ENCODE assay signal across 9 cellular contexts in genomic region chr12:101838628-101839323, GRCh38. TPM values are rescaled to one million over a fixed set of nuclear protein-coding genes. Genes with fewer than 3 reads are reported as not detected.
DNase-seq lines count a peak whose midpoint lies in the region; ATAC-seq, FAIRE-seq and TF ChIP-seq lines count a peak whose summit lies in the region.
"Had no signal": no experiment of that assay in that cellular context is flagged by ENCODE, and none has a peak within 500 bp of the region (broad histone marks: within the 10 kb centered on the region; RNA-seq: fewer than 3 reads in every experiment).

No MANE protein-coding gene starts in this region.

- no peak for ATAC-seq in HG03521 (IDR thresholded peaks at IDR 0.05; ENCODE audit: unreplicated experiment)

- peak overlapping the region; percentile 23 for H2BK12ac ChIP-seq in H9 (ENCODE audit: insufficient read length, low read depth, low read length)

- no peak overlapping the region for H2BK20ac ChIP-seq in H9 (ENCODE audit: low read depth, low read length, poor library complexity, severe bottlenecking)

- H3K9me3 ChIP-seq in H9 (ENCODE audit: control insufficient read depth, low read depth, low read length) (no peaks in the 10 kb centered on the region), Peyer's patch (no peaks in the 10 kb centered on the region), small intestine (ENCODE audit: control insufficient read depth, low read depth) (no peaks in the 10 kb centered on the region)

- POLR2A ChIA-PET in activated CD4-positive, alpha-beta T cell treated with anti-CD3 and anti-CD28 coated beads, Interleukin-2, amount 10 ng/mL, durations not matched to agents 7 days and 5 days (lab: Charles Lee) = no interaction called here
- POLR2A ChIA-PET in MCF 10A (lab: Yijun Ruan, JAX) = interaction anchor here (0.9 to 1.0 kb wide), 2 partner anchors 47 to 431 kb away, joined by 3 to 4 read pairs; no protein-coding TSS in a partner anchor

- peak overlapping the region; percentile 20 for H3K4me3 Mint-ChIP-seq in activated CD4-positive, alpha-beta T cell treated with anti-CD3 and anti-CD28 coated beads, Interleukin-2, amount 10 ng/mL, durations not matched to agents 7 days and 5 days
- H3K4me3 Mint-ChIP-seq in H9 (no peak overlapping the region), MCF 10A (ENCODE audit: unreplicated experiment) (no peak overlapping the region)

- no peak overlapping the region for H3K14ac ChIP-seq in H9 (ENCODE audit: insufficient read depth, low read length)

- peaks cover 15% of the 10 kb centered on the region for H3K4me1 Mint-ChIP-seq in activated CD4-positive, alpha-beta T cell treated with anti-CD3 and anti-CD28 coated beads, Interleukin-2, amount 10 ng/mL, durations not matched to agents 7 days and 5 days
- H3K4me1 Mint-ChIP-seq in H9 (0 out of 4 replicates have a peak, but pooled peaks cover 0 to 2% of the 10 kb centered on the region in 2 experiments), MCF 10A (ENCODE audit: insufficient read depth, unreplicated experiment) (no peaks in the 10 kb centered on the region)

- no peak overlapping the region for H3K4me2 ChIP-seq in H9 (ENCODE audit: insufficient read depth, insufficient read length, low read length)

- peaks cover 4% of the 10 kb centered on the region for H3K27me3 Mint-ChIP-seq in activated CD4-positive, alpha-beta T cell treated with anti-CD3 and anti-CD28 coated beads, Interleukin-2, amount 10 ng/mL, durations not matched to agents 7 days and 5 days
- H3K27me3 Mint-ChIP-seq in H9 (ENCODE audit: low read depth) (no peaks in the 10 kb centered on the region), MCF 10A (ENCODE audit: insufficient read depth, unreplicated experiment) (no peaks in the 10 kb centered on the region)

- FAIRE-seq in small intestine (lab: Jason Lieb, UNC) = no peak

- H2BK5ac ChIP-seq in H9 (ENCODE audit: insufficient read length, low read length) = no peak overlapping the region

- no peaks in the 10 kb centered on the region for H4K20me1 ChIP-seq in H9 (ENCODE audit: control insufficient read depth, insufficient read depth, insufficient read length)

- H4K5ac ChIP-seq in H9 (ENCODE audit: insufficient read length, low read depth, low read length) = peak overlapping the region; percentile 33

- no peak overlapping the region for H3K56ac ChIP-seq in H9 (ENCODE audit: insufficient read length, low read depth, low read length)

- no peaks in the 10 kb centered on the region for H3K4me1 ChIP-seq in H9 (ENCODE audit: insufficient read depth, low read length)
- peaks cover 0 to 7% (median 2%) of the 10 kb centered on the region in 4 donors for H3K4me1 ChIP-seq in Peyer's patch
- H3K4me1 ChIP-seq in small intestine (ENCODE audit: control insufficient read depth in 2 of 2, insufficient read depth in 1 of 2, low read depth in 1 of 2, low read length in 1 of 2) = no peaks in the 10 kb centered on the region

- WGBS in H9 (ENCODE audit: extremely low coverage, insufficient read length, low lambda C conversion rate) = no CpG with 5 or more reads among the region's 3 CpGs
- WGBS in small intestine, 3 donors = 76 to 89% (median 84%) methylated on average over 2 to 3 of the region's 3 CpGs

- peak overlapping the region; percentile 51 for H3K27ac Mint-ChIP-seq in activated CD4-positive, alpha-beta T cell treated with anti-CD3 and anti-CD28 coated beads, Interleukin-2, amount 10 ng/mL, durations not matched to agents 7 days and 5 days
- H3K27ac Mint-ChIP-seq in H9 = no peak overlapping the region; a peak in 1 of 7 replicates
- H3K27ac Mint-ChIP-seq in MCF 10A (ENCODE audit: low read depth, unreplicated experiment) = no peak overlapping the region

- H4K8ac ChIP-seq in H9 (replicated peaks; ENCODE audit: insufficient read length, low read depth, low read length) = no peak overlapping the region

- no peak overlapping the region for H3K23ac ChIP-seq in H9 (ENCODE audit: insufficient read length, low read depth, low read length)

- H2BK15ac ChIP-seq in H9 (ENCODE audit: low read depth, low read length) = no peak overlapping the region

- H3K36me3 ChIP-seq in Peyer's patch (no peaks in the 10 kb centered on the region), small intestine (ENCODE audit: control insufficient read depth in 2 of 2, insufficient read depth in 2 of 2, low read length in 2 of 2) (no peaks in the 10 kb centered on the region)

- H3K9ac ChIP-seq in H9 (ENCODE audit: extremely low read depth, insufficient read length, low read length) = no peak overlapping the region

- no peak overlapping the region for H2AFZ ChIP-seq in H9 (ENCODE audit: low read length)

- TF ChIP-seq CTCF in H9 (conservative IDR thresholded peaks at IDR 0.05) (no peak), Peyer's patch (IDR thresholded peaks at IDR 0.05) (no peak), MCF 10A (IDR thresholded peaks at IDR 0.05; ENCODE audit: unreplicated experiment) (no peak)

- no peak overlapping the region for H3K18ac ChIP-seq in H9 (ENCODE audit: insufficient read length, low read depth, low read length)

- H3K27ac ChIP-seq in H9 (ENCODE audit: insufficient read length, low read depth, low read length) (no peak overlapping the region), Peyer's patch (peak overlapping the region in 2 of 4 donors; percentile 67 to 78), small intestine (ENCODE audit: low read depth in 1 of 2, low read length in 1 of 2) (no peak overlapping the region)

- no peak overlapping the region for H3T11ph ChIP-seq in H9 (ENCODE audit: low read length)

- H3K4ac ChIP-seq in H9 (ENCODE audit: low read depth, low read length) = no peak overlapping the region

- H3K36me3 Mint-ChIP-seq in activated CD4-positive, alpha-beta T cell treated with anti-CD3 and anti-CD28 coated beads, Interleukin-2, amount 10 ng/mL, durations not matched to agents 7 days and 5 days (ENCODE audit: low read depth) = no peaks in the 10 kb centered on the region
- H3K36me3 Mint-ChIP-seq in H9 (ENCODE audit: insufficient read depth in 1 of 3, low read depth in 3 of 3) (no peaks in the 10 kb centered on the region), MCF 10A (ENCODE audit: insufficient read depth, unreplicated experiment) (no peaks in the 10 kb centered on the region)

- no peak overlapping the region for H3K4me3 ChIP-seq in Peyer's patch
- no peak overlapping the region for H3K4me3 ChIP-seq in small intestine (ENCODE audit: low read depth in 1 of 2, low read length in 2 of 2)

- no TSS peak for BruUV-seq in MCF 10A (replicated peaks; lab: Mats Ljungman, UMichigan)

- H4K91ac ChIP-seq in H9 (ENCODE audit: insufficient read length, low read depth, low read length) = no peak overlapping the region

- no peaks in the 10 kb centered on the region for H3K79me1 ChIP-seq in H9 (ENCODE audit: insufficient read depth, low read depth, low read length, poor library complexity, severe bottlenecking)

- H3K23me2 ChIP-seq in H9 (ENCODE audit: insufficient read length, low read depth, low read length, poor library complexity, severe bottlenecking) = no peaks in the 10 kb centered on the region

- DNase-seq in activated CD4-positive, alpha-beta T cell treated with anti-CD3 and anti-CD28 coated beads, Interleukin-2, amount 10 ng/mL, durations not matched to agents 7 days and 5 days = peak; percentile 16
- no peak for DNase-seq in activated CD4-positive, alpha-beta T cell treated with anti-CD3 and anti-CD28 coated beads, Interleukin-2, amount 50 U/mL, for 1 hour
- DNase-seq in H9 (no peak), Peyer's patch (peak in 2 of 3 donors; percentile 84 to 88), small intestine (peak; percentile 12), MCF 10A (ENCODE audit: unreplicated experiment) (no peak)
- no peak for DNase-seq in NK-92 treated with Interleukin-12 subunit alpha and Interleukin-12 subunit beta, amount 100 ng/mL, for 24 hours (lab: John Stamatoyannopoulos, UW)
- DNase-seq: ACHN had no signal

- H3K9me3 Mint-ChIP-seq in activated CD4-positive, alpha-beta T cell treated with anti-CD3 and anti-CD28 coated beads, Interleukin-2, amount 10 ng/mL, durations not matched to agents 7 days and 5 days = no peaks in the 10 kb centered on the region
- H3K9me3 Mint-ChIP-seq in H9 = peaks cover 0 to 2% of the 10 kb centered on the region in 2 experiments; a peak in 1 of 5 replicates
- no peaks in the 10 kb centered on the region for H3K9me3 Mint-ChIP-seq in MCF 10A (ENCODE audit: unreplicated experiment)

- H3K79me2 ChIP-seq in H9 (ENCODE audit: insufficient read depth, low read length) = no peaks in the 10 kb centered on the region

- CTCF ChIA-PET in activated CD4-positive, alpha-beta T cell treated with anti-CD3 and anti-CD28 coated beads, Interleukin-2, amount 10 ng/mL, durations not matched to agents 7 days and 5 days (lab: Charles Lee) = interaction anchor here (0.6 to 6.1 kb wide), 10 partner anchors 9 to 116 kb away, joined by 3 to 49 read pairs (median 4); partner anchors contain the start of gene GNPTAB
- CTCF ChIA-PET in MCF 10A (lab: Yijun Ruan, JAX) = interaction anchor here (0.6 to 6.3 kb wide), 31 partner anchors 9 to 1719 kb away, joined by 3 to 73 read pairs (median 5); partner anchors contain the start of gene GNPTAB

- H2BK120ac ChIP-seq in H9 (ENCODE audit: low read depth, low read length, poor library complexity, severe bottlenecking) = no peak overlapping the region

- intact Hi-C loops in MCF 10A (cut with micrococcal nuclease) = loop anchor here (1.0 to 2.0 kb wide), 4 partner anchors 46 to 424 kb away; no protein-coding TSS in a partner anchor

- H3K27me3 ChIP-seq in H9 (ENCODE audit: insufficient read depth, low read length) (no peaks in the 10 kb centered on the region), Peyer's patch (no peaks in the 10 kb centered on the region), small intestine (ENCODE audit: control insufficient read depth in 2 of 2, insufficient read depth in 2 of 2, low read length in 2 of 2) (no peaks in the 10 kb centered on the region)

- no peak for TF ChIP-seq POLR2A in Peyer's patch (IDR thresholded peaks at IDR 0.05)

- H2AK5ac ChIP-seq in H9 (ENCODE audit: insufficient read length, low read length) = no peak overlapping the region

RNA-seq across cellular contexts. Expression of gene GNPTAB, which starts 8.0 kb away (rescaled TPM):
- total RNA-seq in activated CD4-positive, alpha-beta T cell treated with anti-CD3 and anti-CD28 coated beads, Interleukin-2, amount 10 ng/mL, durations not matched to agents 7 days and 5 days = 10 to 100 TPM; 57.4 to 68.7 TPM
- total RNA-seq in H9 (2021) (42.8 and 44.3 TPM in 2 replicates), Peyer's patch (10 to 100 TPM; 27.1 to 91.6 (median 31.3) TPM), MCF 10A (2022) (11.5 and 14.8 TPM in 2 replicates)
- polyA plus RNA-seq in small intestine = 10 to 100 TPM in 2 of 3 donors, 1 to 10 TPM in 1; 6.8 to 13.6 (median 11.6) TPM

RNA-seq across cellular contexts. Expression of gene DRAM1, which starts 38.6 kb away (rescaled TPM):
- 1 to 10 TPM; 1.4 to 2.5 TPM for total RNA-seq in activated CD4-positive, alpha-beta T cell treated with anti-CD3 and anti-CD28 coated beads, Interleukin-2, amount 10 ng/mL, durations not matched to agents 7 days and 5 days
- total RNA-seq in H9 (2021) = 6.3 and 6.5 TPM in 2 replicates
- 1 to 10 TPM; 3.2 to 7.4 (median 5.7) TPM for total RNA-seq in Peyer's patch
- polyA plus RNA-seq in small intestine = 1 to 10 TPM in 2 of 3 donors, under 1 TPM in 1; 0.89 to 9.9 (median 4.1) TPM
- 8.7 and 10.1 TPM in 2 replicates for total RNA-seq in MCF 10A (2022)

Comparison
In these comparisons a context has a peak if more than half of its experiments do, and no peak if none do; other contexts are left out.
1. DNase-seq: peak in activated CD4-positive, alpha-beta T cell treated with anti-CD3 and anti-CD28 coated beads, Interleukin-2, amount 10 ng/mL, durations not matched to agents 7 days and 5 days (single experiment), Peyer's patch (2 of 3) and small intestine (single experiment); none in activated CD4-positive, alpha-beta T cell treated with anti-CD3 and anti-CD28 coated beads, Interleukin-2, amount 50 U/mL, for 1 hour (single experiment), H9 (single experiment), MCF 10A (single experiment) and NK-92 treated with Interleukin-12 subunit alpha and Interleukin-12 subunit beta, amount 100 ng/mL, for 24 hours (single experiment).